Comparison of ENCODE assay signal across 20 cellular contexts in the genomic region with DNA sequence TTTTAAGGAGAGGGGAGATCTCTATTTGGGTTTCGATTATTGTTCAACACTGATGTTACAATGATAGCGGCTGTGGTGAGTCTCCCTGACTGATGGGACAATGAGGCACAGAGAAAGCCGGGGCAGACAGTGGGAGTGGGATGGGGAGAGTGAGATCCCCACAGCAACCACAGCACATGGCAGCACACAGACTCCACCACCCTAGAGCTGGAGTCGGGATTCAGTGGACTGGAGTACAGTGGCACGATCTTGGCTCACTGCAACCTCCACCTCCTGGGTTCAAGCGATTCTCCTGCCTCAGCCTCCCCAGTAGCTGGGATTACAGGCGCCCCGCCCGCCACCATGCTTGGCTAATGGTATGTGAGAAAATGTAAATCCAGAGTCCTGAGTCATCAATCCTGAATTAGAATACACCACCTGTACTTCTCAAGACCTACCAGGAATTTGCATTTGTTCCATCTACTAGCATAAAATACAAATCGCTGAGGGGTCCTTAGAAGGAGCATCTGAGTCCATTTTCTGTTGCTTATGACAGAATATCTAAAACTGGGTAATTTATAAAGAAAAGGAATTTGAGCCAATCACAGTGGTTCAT.
DNase-seq lines count a peak whose midpoint lies in the region; ATAC-seq and TF ChIP-seq lines count a peak whose summit lies in the region.
"Had no signal": no experiment of that assay in that cellular context is flagged by ENCODE, and none has a peak within 500 bp of the region (broad histone marks: within the 10 kb centered on the region; RNA-seq: fewer than 3 reads in every experiment).

No MANE protein-coding gene starts in this region.

- no peaks in the 10 kb centered on the region for H3K27me3 Mint-ChIP-seq in activated T-cell treated with anti-CD3 and anti-CD28 coated beads, Interleukin-2, amount 50 U/mL, for 24 hours
- no peaks in the 10 kb centered on the region for H3K27me3 Mint-ChIP-seq in activated T-cell treated with anti-CD3 and anti-CD28 coated beads, Interleukin-2, amount 50 U/mL, for 72 hours (ENCODE audit: low read depth)
- H3K27me3 Mint-ChIP-seq in activated T-helper 1 cell treated with anti-CD3 and anti-CD28 coated beads, Interleukin-12 subunit alpha, Interleukin-12 subunit beta, Interleukin-2, Interleukin-4 antibody, amounts not matched to agents 30 ng/mL and 10 ng/mL and 1 ng/mL, durations not matched to agents 14 hours and 24 hours and 36 hours (ENCODE audit: insufficient read depth) = no peaks in the 10 kb centered on the region

- H2AFZ ChIP-seq in GM23248 = no peak overlapping the region

- H3K9me3 Mint-ChIP-seq in activated T-cell treated with anti-CD3 and anti-CD28 coated beads, Interleukin-2, amount 50 U/mL, for 24 hours = no peaks in the 10 kb centered on the region
- peaks cover 3 to 9% of the 10 kb centered on the region in 2 donors for H3K9me3 Mint-ChIP-seq in activated T-cell treated with anti-CD3 and anti-CD28 coated beads, Interleukin-2, amount 50 U/mL, for 72 hours
- peaks cover 18% of the 10 kb centered on the region for H3K9me3 Mint-ChIP-seq in activated T-helper 1 cell treated with anti-CD3 and anti-CD28 coated beads, Interleukin-12 subunit alpha, Interleukin-12 subunit beta, Interleukin-2, Interleukin-4 antibody, amounts not matched to agents 30 ng/mL and 10 ng/mL and 1 ng/mL, durations not matched to agents 14 hours and 24 hours and 36 hours

- in situ Hi-C loops in GM23248 (cut with MboI) = no loop called here

- H3K27me3 ChIP-seq in sigmoid colon (no peaks in the 10 kb centered on the region), GM23248 (replicated peaks; ENCODE audit: insufficient read depth) (no peaks in the 10 kb centered on the region)

- ATAC-seq in activated T-cell treated with anti-CD3 and anti-CD28 coated beads, Interleukin-2, amount 50 U/mL, for 72 hours (replicated peaks in 1 of 2) = no peak
- ATAC-seq: GM12878 had no signal

- DNase-seq in activated T-cell treated with anti-CD3 and anti-CD28 coated beads, Interleukin-2, amount 50 U/mL, for 24 hours = peak; percentile 26
- DNase-seq in activated T-cell treated with anti-CD3 and anti-CD28 coated beads, Interleukin-2, amount 50 U/mL, for 72 hours = no peak
- no peak for DNase-seq in activated T-helper 1 cell treated with anti-CD3 and anti-CD28 coated beads, Interleukin-12 subunit alpha, Interleukin-12 subunit beta, Interleukin-2, Interleukin-4 antibody, amounts not matched to agents 30 ng/mL and 10 ng/mL and 1 ng/mL, durations not matched to agents 14 hours and 24 hours and 36 hours (ENCODE audit: low spot score)
- DNase-seq in islet precursor cell = peak; percentile 25
- DNase-seq in sigmoid colon = peak; percentile 37
- no peak for DNase-seq in T-helper 1 cell
- DNase-seq in HUDEP-2 (lab: John Stamatoyannopoulos, UW; ENCODE audit: unreplicated experiment in 76 of 76) = no peak
- no peak for DNase-seq in GM23248
- DNase-seq: DMS 273 treated with DMSO at 0.1 percent for 48 hours, GDM1, H7, Kasumi-1, MM.1S, NCI-H1105 treated with DMSO at 0.1 percent for 48 hours, NCI-H1694 treated with DMSO at 0.1 percent for 48 hours, NCI-H2107, NCI-H226, SHP77 treated with DMSO at 0.1 percent for 48 hours had no signal

- H3K27ac Mint-ChIP-seq in activated T-cell treated with anti-CD3 and anti-CD28 coated beads, Interleukin-2, amount 50 U/mL, for 24 hours = no peak overlapping the region
- H3K27ac Mint-ChIP-seq in activated T-cell treated with anti-CD3 and anti-CD28 coated beads, Interleukin-2, amount 50 U/mL, for 72 hours = no peak overlapping the region
- peak overlapping the region; percentile 37 for H3K27ac Mint-ChIP-seq in activated T-helper 1 cell treated with anti-CD3 and anti-CD28 coated beads, Interleukin-12 subunit alpha, Interleukin-12 subunit beta, Interleukin-2, Interleukin-4 antibody, amounts not matched to agents 30 ng/mL and 10 ng/mL and 1 ng/mL, durations not matched to agents 14 hours and 24 hours and 36 hours

- H3K79me2 ChIP-seq in GM23248 (ENCODE audit: insufficient read depth) = no peaks in the 10 kb centered on the region

- no peaks in the 10 kb centered on the region for H4K20me1 ChIP-seq in GM23248 (ENCODE audit: insufficient read depth)

- H3K36me3 ChIP-seq in sigmoid colon = no peaks in the 10 kb centered on the region
- H3K36me3 ChIP-seq in GM23248 (ENCODE audit: low read depth) = no peaks in the 10 kb centered on the region

- no peak for TF ChIP-seq EP300 in sigmoid colon (IDR thresholded peaks at IDR 0.05)

- H3K9me2 ChIP-seq in GM23248 (ENCODE audit: insufficient read depth) = no peaks in the 10 kb centered on the region

- H3K4me3 Mint-ChIP-seq in activated T-cell treated with anti-CD3 and anti-CD28 coated beads, Interleukin-2, amount 50 U/mL, for 24 hours = no peak overlapping the region
- no peak overlapping the region for H3K4me3 Mint-ChIP-seq in activated T-cell treated with anti-CD3 and anti-CD28 coated beads, Interleukin-2, amount 50 U/mL, for 72 hours
- H3K4me3 Mint-ChIP-seq in activated T-helper 1 cell treated with anti-CD3 and anti-CD28 coated beads, Interleukin-12 subunit alpha, Interleukin-12 subunit beta, Interleukin-2, Interleukin-4 antibody, amounts not matched to agents 30 ng/mL and 10 ng/mL and 1 ng/mL, durations not matched to agents 14 hours and 24 hours and 36 hours = no peak overlapping the region

- H3F3A ChIP-seq in GM23248 (ENCODE audit: insufficient read depth) = peaks cover 4% of the 10 kb centered on the region

- peaks cover 41% of the 10 kb centered on the region for H3K4me1 Mint-ChIP-seq in activated T-cell treated with anti-CD3 and anti-CD28 coated beads, Interleukin-2, amount 50 U/mL, for 24 hours (ENCODE audit: low read depth)
- peaks cover 47% of the 10 kb centered on the region for H3K4me1 Mint-ChIP-seq in activated T-cell treated with anti-CD3 and anti-CD28 coated beads, Interleukin-2, amount 50 U/mL, for 72 hours (ENCODE audit: low read depth)
- peaks cover 60% of the 10 kb centered on the region for H3K4me1 Mint-ChIP-seq in activated T-helper 1 cell treated with anti-CD3 and anti-CD28 coated beads, Interleukin-12 subunit alpha, Interleukin-12 subunit beta, Interleukin-2, Interleukin-4 antibody, amounts not matched to agents 30 ng/mL and 10 ng/mL and 1 ng/mL, durations not matched to agents 14 hours and 24 hours and 36 hours (ENCODE audit: low read depth)

- H3K9ac ChIP-seq in GM23248 = no peak overlapping the region

- no peaks in the 10 kb centered on the region for H3K36me3 Mint-ChIP-seq in activated T-cell treated with anti-CD3 and anti-CD28 coated beads, Interleukin-2, amount 50 U/mL, for 24 hours (ENCODE audit: low read depth)
- peaks cover 11 to 18% of the 10 kb centered on the region in 2 donors for H3K36me3 Mint-ChIP-seq in activated T-cell treated with anti-CD3 and anti-CD28 coated beads, Interleukin-2, amount 50 U/mL, for 72 hours (ENCODE audit: insufficient read depth in 2 of 2)
- peaks cover 7% of the 10 kb centered on the region for H3K36me3 Mint-ChIP-seq in activated T-helper 1 cell treated with anti-CD3 and anti-CD28 coated beads, Interleukin-12 subunit alpha, Interleukin-12 subunit beta, Interleukin-2, Interleukin-4 antibody, amounts not matched to agents 30 ng/mL and 10 ng/mL and 1 ng/mL, durations not matched to agents 14 hours and 24 hours and 36 hours (ENCODE audit: low read depth)

- TF ChIP-seq POLR2A in sigmoid colon (IDR thresholded peaks at IDR 0.05) = no peak

- 94 to 97% methylated on average over 10 of the region's 10 CpGs for WGBS in sigmoid colon, 2 donors
- 96 to 98% methylated on average over 10 of the region's 10 CpGs for WGBS in GM23248 (ENCODE audit: low coverage in 1 of 2, low lambda C conversion rate in 2 of 2, missing lambda C conversion rate in 2 of 2), 2 experiments

- H3K4me1 ChIP-seq in sigmoid colon (peaks cover 0 to 33% (median 28%) of the 10 kb centered on the region in 4 donors), GM23248 (ENCODE audit: insufficient read depth) (peaks cover 10% of the 10 kb centered on the region)

- H3K4me3 ChIP-seq in sigmoid colon (no peak overlapping the region), GM23248 (no peak overlapping the region)
- H3K4me3 ChIP-seq: GM12878 had no signal

- no peaks in the 10 kb centered on the region for H3K9me3 ChIP-seq in sigmoid colon
- H3K9me3 ChIP-seq in GM23248 (ENCODE audit: low read depth) = no peaks in the 10 kb centered on the region

- H3K27ac ChIP-seq in sigmoid colon (no peak overlapping the region), GM23248 (no peak overlapping the region)
- H3K27ac ChIP-seq: C4-2B had no signal

- intact Hi-C loops in activated T-helper 1 cell treated with anti-CD3 and anti-CD28 coated beads, Interleukin-12 subunit alpha, Interleukin-12 subunit beta, Interleukin-2, Interleukin-4 antibody, amounts not matched to agents 30 ng/mL and 10 ng/mL and 1 ng/mL, durations not matched to agents 14 hours and 24 hours and 36 hours (cut with micrococcal nuclease) = no loop called here
- intact Hi-C loops in sigmoid colon (cut with DNase I) = no loop called here

- H3K4me2 ChIP-seq in GM23248 (ENCODE audit: unreplicated experiment) = no peak overlapping the region

- TF ChIP-seq CTCF in sigmoid colon (IDR thresholded peaks at IDR 0.05) = no peak

Comparison
In these comparisons a context has a peak if more than half of its experiments do, and no peak if none do; other contexts are left out.
1. DNase-seq: peak in activated T-cell treated with anti-CD3 and anti-CD28 coated beads, Interleukin-2, amount 50 U/mL, for 24 hours (single experiment), islet precursor cell (single experiment) and sigmoid colon (single experiment); none in activated T-cell treated with anti-CD3 and anti-CD28 coated beads, Interleukin-2, amount 50 U/mL, for 72 hours (0 of 2), activated T-helper 1 cell treated with anti-CD3 and anti-CD28 coated beads, Interleukin-12 subunit alpha, Interleukin-12 subunit beta, Interleukin-2, Interleukin-4 antibody, amounts not matched to agents 30 ng/mL and 10 ng/mL and 1 ng/mL, durations not matched to agents 14 hours and 24 hours and 36 hours (single experiment), T-helper 1 cell (0 of 5), HUDEP-2 (0 of 76) and GM23248 (single experiment).